In genomic region chr2:66331176-66331575, GRCh38 we compare ENCODE assay signal across 26 cellular contexts.
"Had no signal": no experiment of that assay in that cellular context is flagged by ENCODE, and none has a peak within 500 bp of the region (broad histone marks: within the 10 kb centered on the region; RNA-seq: fewer than 3 reads in every experiment).

No MANE protein-coding gene starts in this region.

- DNase-seq: hypothalamus; immature natural killer cell; kidney; left colon; left lung; lower lobe of right lung; mammary epithelial cell; mesenchymal stem cell; naive thymus-derived CD8-positive, alpha-beta T cell; ovary; retina; right cardiac atrium; stimulated activated CD4-positive, alpha-beta T cell treated with anti-CD3 and anti-CD28 coated beads, Interleukin-12 subunit alpha, Interleukin-12 subunit beta, amount 100 ng/mL, for 4 hours; stimulated activated CD4-positive, alpha-beta T cell treated with anti-CD3 and anti-CD28 coated beads, Interleukin-15, amount 100 ng/mL, for 24 hours; stimulated activated CD4-positive, alpha-beta T cell treated with anti-CD3 and anti-CD28 coated beads, Interleukin-2, amount 100 ng/mL, for 24 hours; stimulated activated CD4-positive, alpha-beta T cell treated with anti-CD3 and anti-CD28 coated beads, Interleukin-4, amount 100 ng/mL, for 1 hour; stimulated activated naive B cell treated with anti-CD40 and anti-IgM and Interleukin-4, amounts not matched to agents 10 μg/mL and 1 μg/mL and 100 μg/mL, for 72 hours; stimulated activated naive CD8-positive, alpha-beta T cell treated with anti-CD3 and anti-CD28 coated beads, Interleukin-15, Interleukin-2, amounts not matched to agents 100 U/mL and 50 U/mL, for 24 hours; stomach; tibial artery; trophoblast cell; upper lobe of right lung had no signal

- H3K27ac ChIP-seq: left lung, lower lobe of right lung, ovary, skin epidermis, stomach, thoracic aorta, tibial artery, upper lobe of right lung had no signal

- H3K36me3 Mint-ChIP-seq: immature natural killer cell; naive thymus-derived CD8-positive, alpha-beta T cell; stimulated activated naive B cell treated with anti-CD40 and anti-IgM and Interleukin-4, amounts not matched to agents 10 μg/mL and 1 μg/mL and 100 μg/mL, for 72 hours had no signal

- H3K4me3 ChIP-seq: left lung, lower lobe of right lung, ovary, skin epidermis, stomach, thoracic aorta, tibial artery, upper lobe of right lung had no signal

- H3K4me3 Mint-ChIP-seq: immature natural killer cell; naive thymus-derived CD8-positive, alpha-beta T cell; nephron; stimulated activated naive B cell treated with anti-CD40 and anti-IgM and Interleukin-4, amounts not matched to agents 10 μg/mL and 1 μg/mL and 100 μg/mL, for 72 hours had no signal

- H3K36me3 ChIP-seq: left lung, lower lobe of right lung, ovary, stomach, thoracic aorta, tibial artery, upper lobe of right lung had no signal

- H3K27me3 ChIP-seq: left lung, ovary, stomach, upper lobe of right lung had no signal

- H3K9me3 ChIP-seq: left lung, lower lobe of right lung, ovary, stomach, thoracic aorta, tibial artery, upper lobe of right lung had no signal

- H3K27me3 Mint-ChIP-seq: naive thymus-derived CD8-positive, alpha-beta T cell; stimulated activated naive B cell treated with anti-CD40 and anti-IgM and Interleukin-4, amounts not matched to agents 10 μg/mL and 1 μg/mL and 100 μg/mL, for 72 hours had no signal

- H3K4me1 Mint-ChIP-seq: immature natural killer cell; naive thymus-derived CD8-positive, alpha-beta T cell; stimulated activated naive B cell treated with anti-CD40 and anti-IgM and Interleukin-4, amounts not matched to agents 10 μg/mL and 1 μg/mL and 100 μg/mL, for 72 hours had no signal

- H3K4me1 ChIP-seq: left lung, lower lobe of right lung, stomach, tibial artery, upper lobe of right lung had no signal

- H3K27ac Mint-ChIP-seq: immature natural killer cell; naive thymus-derived CD8-positive, alpha-beta T cell; nephron; progenitor cell of endocrine pancreas; stimulated activated naive B cell treated with anti-CD40 and anti-IgM and Interleukin-4, amounts not matched to agents 10 μg/mL and 1 μg/mL and 100 μg/mL, for 72 hours had no signal

- H3K9me3 Mint-ChIP-seq: nephron; stimulated activated naive B cell treated with anti-CD40 and anti-IgM and Interleukin-4, amounts not matched to agents 10 μg/mL and 1 μg/mL and 100 μg/mL, for 72 hours had no signal
